ENCODE assay signal across 7 cellular contexts in genomic region chr9:62915661-62916060, GRCh38.
DNase-seq lines count a peak whose midpoint lies in the region; ATAC-seq and TF ChIP-seq lines count a peak whose summit lies in the region.
"Not testable (repeated sequence)": the region's sequence is repeated elsewhere in the genome, so short reads cannot be mapped to it uniquely, and the experiment has no call there.

No MANE protein-coding gene starts in this region.

- intact Hi-C loops in right lobe of liver (cut with DNase I), result not testable (repeated sequence)

- not testable (repeated sequence) for H3K27me3 Mint-ChIP-seq in effector memory CD8-positive, alpha-beta T cell

- TF ChIP-seq CTCF in right lobe of liver (IDR thresholded peaks at IDR 0.05), result not testable (repeated sequence)

- not testable (repeated sequence) for H3K27ac ChIP-seq in right lobe of liver

- H3K27me3 ChIP-seq in right lobe of liver, result not testable (repeated sequence)

- ATAC-seq in GM18519 (IDR thresholded peaks at IDR 0.05; ENCODE audit: low FRiP score, unreplicated experiment) (peak; percentile 99), GM19468 (IDR thresholded peaks at IDR 0.05; ENCODE audit: extremely low read depth, unreplicated experiment) (peak; percentile 98), HG02678 (IDR thresholded peaks at IDR 0.05; ENCODE audit: unreplicated experiment) (peak; percentile 100), HG03159 (IDR thresholded peaks at IDR 0.05; ENCODE audit: unreplicated experiment) (peak; percentile 100), SK-N-SH treated with all-trans-retinoic acid at 6 μM for 48 hours (peak; percentile 100), right lobe of liver (peak; percentile 100)
- ATAC-seq in effector memory CD8-positive, alpha-beta T cell (replicated peaks), result peak; percentile 100

- DNase-seq in effector memory CD8-positive, alpha-beta T cell, result not testable (repeated sequence)
- DNase-seq in right lobe of liver, result peak in 1 of 3 donors; percentile 23

- not testable (repeated sequence) for TF ChIP-seq POLR2A in right lobe of liver (IDR thresholded peaks at IDR 0.05)

- not testable (repeated sequence) for H3K9me3 ChIP-seq in right lobe of liver

- not testable (repeated sequence) for H3K4me1 Mint-ChIP-seq in effector memory CD8-positive, alpha-beta T cell (ENCODE audit: low read depth in 2 of 2)

- WGBS in right lobe of liver (ENCODE audit: insufficient coverage, low coverage, low lambda C conversion rate, missing lambda C conversion rate), result no CpG with 5 or more reads among the region's 32 CpGs

- not testable (repeated sequence) for H3K36me3 ChIP-seq in right lobe of liver

- H3K9me3 Mint-ChIP-seq in effector memory CD8-positive, alpha-beta T cell, result not testable (repeated sequence)

- not testable (repeated sequence) for H3K4me1 ChIP-seq in right lobe of liver

- H3K4me3 ChIP-seq in right lobe of liver, result not testable (repeated sequence)

- not testable (repeated sequence) for H3K36me3 Mint-ChIP-seq in effector memory CD8-positive, alpha-beta T cell (ENCODE audit: insufficient read depth)

- H3K27ac Mint-ChIP-seq in effector memory CD8-positive, alpha-beta T cell, result not testable (repeated sequence)

- H3K4me3 Mint-ChIP-seq in effector memory CD8-positive, alpha-beta T cell, result not testable (repeated sequence)
